In genomic region chr11:2794947-2795346, GRCh38 we compare ENCODE assay signal across 16 cellular contexts.
DNase-seq lines count a peak whose midpoint lies in the region; ATAC-seq and TF ChIP-seq lines count a peak whose summit lies in the region.
"Had no signal": no experiment of that assay in that cellular context is flagged by ENCODE, and none has a peak within 500 bp of the region (broad histone marks: within the 10 kb centered on the region; RNA-seq: fewer than 3 reads in every experiment).

No MANE protein-coding gene starts in this region.

- no peak overlapping the region for H4K8ac ChIP-seq in mesenchymal stem cell (ENCODE audit: low read length)

- TF ChIP-seq POLR2A in spleen (IDR thresholded peaks at IDR 0.05): no peak

- H3K36me3 ChIP-seq in ascending aorta: no peaks in the 10 kb centered on the region
- H3K36me3 ChIP-seq in mesenchymal stem cell (ENCODE audit: control insufficient read depth in 1 of 2, insufficient read depth in 2 of 2, low read depth in 1 of 2, low read length in 2 of 2): peaks cover 0 to 2% of the 10 kb centered on the region in 2 experiments
- peaks cover 0 to 4% (median 0%) of the 10 kb centered on the region in 6 donors for H3K36me3 ChIP-seq in spleen
- H3K36me3 ChIP-seq: esophagus squamous epithelium had no signal

- H3K4me3 ChIP-seq in ascending aorta: no peak overlapping the region
- H3K4me3 ChIP-seq in mesenchymal stem cell (ENCODE audit: insufficient read depth in 1 of 2, low read depth in 1 of 2, low read length in 2 of 2): no peak overlapping the region
- H3K4me3 ChIP-seq in spleen: no peak overlapping the region
- H3K4me3 ChIP-seq: esophagus squamous epithelium had no signal

- H3K4ac ChIP-seq in mesenchymal stem cell (ENCODE audit: low read depth in 1 of 2, low read length in 2 of 2): peak overlapping the region in 1 of 2 experiments; percentile 2

- H2BK15ac ChIP-seq in mesenchymal stem cell (ENCODE audit: low read depth, poor library complexity, severe bottlenecking): no peak overlapping the region

- intact Hi-C loops in activated CD4-positive, alpha-beta T cell treated with anti-CD3 and anti-CD28 coated beads for 36 hours (cut with DNase I, micrococcal nuclease): no loop called here
- intact Hi-C loops in activated CD4-positive, alpha-beta T cell treated with anti-CD3 and anti-CD28 coated beads, Interleukin-2, amount 10 ng/mL, durations not matched to agents 24 days and 14 days (cut with micrococcal nuclease): no loop called here
- intact Hi-C loops in ascending aorta (cut with DNase I) (loop anchor here (5.0 kb wide), 1 partner anchor 32 kb away; no protein-coding TSS in a partner anchor), spleen (cut with DNase I; ENCODE audit: low total_unique reads) (no loop called here)

- H3K27me3 Mint-ChIP-seq in activated CD4-positive, alpha-beta T cell treated with anti-CD3 and anti-CD28 coated beads for 36 hours: no peaks in the 10 kb centered on the region
- H3K27me3 Mint-ChIP-seq in activated CD4-positive, alpha-beta T cell treated with anti-CD3 and anti-CD28 coated beads, Interleukin-2, amount 10 ng/mL, durations not matched to agents 24 days and 14 days: peaks cover 3% of the 10 kb centered on the region
- H3K27me3 Mint-ChIP-seq: CD4-positive, alpha-beta T cell had no signal

- no peak overlapping the region for H3K4me2 ChIP-seq in mesenchymal stem cell (ENCODE audit: low read length, poor library complexity, severe bottlenecking)

- H2BK12ac ChIP-seq in mesenchymal stem cell (ENCODE audit: low read length in 2 of 2): no peak overlapping the region

- no peaks in the 10 kb centered on the region for H3K79me1 ChIP-seq in mesenchymal stem cell (replicated peaks; ENCODE audit: low read length, poor library complexity, severe bottlenecking)

- no peak for ATAC-seq in activated CD4-positive, alpha-beta T cell treated with anti-CD3 and anti-CD28 coated beads for 36 hours

- H3K4me1 Mint-ChIP-seq in activated CD4-positive, alpha-beta T cell treated with anti-CD3 and anti-CD28 coated beads for 36 hours: no peaks in the 10 kb centered on the region
- H3K4me1 Mint-ChIP-seq in activated CD4-positive, alpha-beta T cell treated with anti-CD3 and anti-CD28 coated beads, Interleukin-2, amount 10 ng/mL, durations not matched to agents 24 days and 14 days: no peaks in the 10 kb centered on the region

- H3K9me3 ChIP-seq in ascending aorta: no peaks in the 10 kb centered on the region
- no peaks in the 10 kb centered on the region for H3K9me3 ChIP-seq in mesenchymal stem cell (ENCODE audit: control insufficient read depth, low read length)
- no peaks in the 10 kb centered on the region for H3K9me3 ChIP-seq in spleen
- H3K9me3 ChIP-seq: esophagus squamous epithelium had no signal

- in situ Hi-C loops in GM13976 (cut with MboI; ENCODE audit: low sequenced_read_pairs, unreplicated experiment): no loop called here

- WGBS in mesenchymal stem cell: 92% methylated on average over 7 of the region's 13 CpGs
- 83 to 91% (median 86%) methylated on average over 10 to 13 of the region's 13 CpGs for WGBS in spleen, 5 donors

- no peak overlapping the region for H3K27ac Mint-ChIP-seq in activated CD4-positive, alpha-beta T cell treated with anti-CD3 and anti-CD28 coated beads for 36 hours
- no peak overlapping the region for H3K27ac Mint-ChIP-seq in activated CD4-positive, alpha-beta T cell treated with anti-CD3 and anti-CD28 coated beads, Interleukin-2, amount 10 ng/mL, durations not matched to agents 24 days and 14 days
- H3K27ac Mint-ChIP-seq: activated T-helper 1 cell treated with anti-CD3 and anti-CD28 coated beads, Interleukin-12 subunit alpha, Interleukin-12 subunit beta, Interleukin-2, Interleukin-4 antibody, amounts not matched to agents 30 ng/mL and 10 ng/mL and 1 ng/mL, durations not matched to agents 14 hours and 24 hours and 36 hours; CD4-positive, alpha-beta T cell; dendritic cell treated with granulocyte-macrophage colony-stimulating factor and Interleukin-4, amounts not matched to agents 40 ng/mL and 50 ng/mL, for 4 days had no signal

- no peaks in the 10 kb centered on the region for H3K36me3 Mint-ChIP-seq in activated CD4-positive, alpha-beta T cell treated with anti-CD3 and anti-CD28 coated beads for 36 hours (ENCODE audit: low read depth)
- H3K36me3 Mint-ChIP-seq in activated CD4-positive, alpha-beta T cell treated with anti-CD3 and anti-CD28 coated beads, Interleukin-2, amount 10 ng/mL, durations not matched to agents 24 days and 14 days (ENCODE audit: low read depth): no peaks in the 10 kb centered on the region

- CTCF ChIA-PET in activated CD4-positive, alpha-beta T cell treated with anti-CD3 and anti-CD28 coated beads for 36 hours (lab: Charles Lee): no interaction called here

- no peak overlapping the region for H3K9ac ChIP-seq in mesenchymal stem cell (ENCODE audit: low read length)

- no peak overlapping the region for H3K23ac ChIP-seq in mesenchymal stem cell (ENCODE audit: low read length in 2 of 2)

- H3K9me3 Mint-ChIP-seq in activated CD4-positive, alpha-beta T cell treated with anti-CD3 and anti-CD28 coated beads for 36 hours (ENCODE audit: low read depth): no peaks in the 10 kb centered on the region
- no peaks in the 10 kb centered on the region for H3K9me3 Mint-ChIP-seq in activated CD4-positive, alpha-beta T cell treated with anti-CD3 and anti-CD28 coated beads, Interleukin-2, amount 10 ng/mL, durations not matched to agents 24 days and 14 days
- H3K9me3 Mint-ChIP-seq: activated T-helper 1 cell treated with anti-CD3 and anti-CD28 coated beads, Interleukin-12 subunit alpha, Interleukin-12 subunit beta, Interleukin-2, Interleukin-4 antibody, amounts not matched to agents 30 ng/mL and 10 ng/mL and 1 ng/mL, durations not matched to agents 14 hours and 24 hours and 36 hours; CD4-positive, alpha-beta T cell; dendritic cell treated with granulocyte-macrophage colony-stimulating factor and Interleukin-4, amounts not matched to agents 40 ng/mL and 50 ng/mL, for 4 days had no signal

- H2AFZ ChIP-seq in mesenchymal stem cell (ENCODE audit: low read depth, low read length): no peak overlapping the region

- DNase-seq in activated CD4-positive, alpha-beta T cell treated with anti-CD3 and anti-CD28 coated beads for 36 hours: peak; percentile 3
- DNase-seq in activated CD4-positive, alpha-beta T cell treated with anti-CD3 and anti-CD28 coated beads, Interleukin-2, amount 10 ng/mL, durations not matched to agents 24 days and 14 days: no peak
- DNase-seq in ascending aorta (ENCODE audit: low spot score in 2 of 2) (peak; percentile 6 to 62), mesenchymal stem cell (no peak), spleen (peak; percentile 44), cerebellum (ENCODE audit: low spot score) (no peak), GM13976 (ENCODE audit: low spot score) (no peak)
- no peak for DNase-seq in activated effector memory CD4-positive, alpha-beta T cell treated with Interleukin-2 at 50 U/mL for 16 hours
- DNase-seq: activated CD4-positive, alpha-beta T cell treated with anti-CD3 and anti-CD28 coated beads, Interleukin-2, amount 50 U/mL, for 1 hour; DMS79 treated with DMSO at 0.1 percent for 48 hours; esophagus squamous epithelium; NCI-H446 treated with DMSO at 0.1 percent for 48 hours had no signal

- H2BK120ac ChIP-seq in mesenchymal stem cell (ENCODE audit: low read depth, low read length): no peak overlapping the region

- H3K27me3 ChIP-seq in ascending aorta (no peaks in the 10 kb centered on the region), mesenchymal stem cell (ENCODE audit: control insufficient read depth in 1 of 2, insufficient read depth in 1 of 2, low read length in 2 of 2) (peaks cover 20 to 64% of the 10 kb centered on the region in 2 experiments), spleen (replicated peaks in 1 of 7) (peaks cover 0 to 30% (median 0%) of the 10 kb centered on the region in 7 donors)

- TF ChIP-seq CTCF in ascending aorta (IDR thresholded peaks at IDR 0.05): no peak
- TF ChIP-seq CTCF in spleen (IDR thresholded peaks at IDR 0.05 in 8 of 11, conservative IDR thresholded peaks at IDR 0.05 in 3 of 11): no peak
- no peak for TF ChIP-seq CTCF in GM13976 (IDR thresholded peaks at IDR 0.05; ENCODE audit: borderline replicate concordance, control extremely low read depth, extremely low read depth, insufficient read depth, missing control alignments)

- POLR2A ChIA-PET in activated CD4-positive, alpha-beta T cell treated with anti-CD3 and anti-CD28 coated beads for 36 hours (lab: Charles Lee): no interaction called here

- H3K18ac ChIP-seq in mesenchymal stem cell (ENCODE audit: low read depth in 1 of 2, low read length in 2 of 2): no peak overlapping the region

- no peak overlapping the region for H2AK5ac ChIP-seq in mesenchymal stem cell (ENCODE audit: low read length, severe bottlenecking)

- H3K27ac ChIP-seq in ascending aorta (no peak overlapping the region), mesenchymal stem cell (ENCODE audit: low read length, poor library complexity, severe bottlenecking) (no peak overlapping the region), spleen (no peak overlapping the region)
- H3K27ac ChIP-seq: 22Rv1, esophagus squamous epithelium had no signal

- H3K4me3 Mint-ChIP-seq in activated CD4-positive, alpha-beta T cell treated with anti-CD3 and anti-CD28 coated beads for 36 hours: no peak overlapping the region
- no peak overlapping the region for H3K4me3 Mint-ChIP-seq in activated CD4-positive, alpha-beta T cell treated with anti-CD3 and anti-CD28 coated beads, Interleukin-2, amount 10 ng/mL, durations not matched to agents 24 days and 14 days
- H3K4me3 Mint-ChIP-seq: activated T-helper 1 cell treated with anti-CD3 and anti-CD28 coated beads, Interleukin-12 subunit alpha, Interleukin-12 subunit beta, Interleukin-2, Interleukin-4 antibody, amounts not matched to agents 30 ng/mL and 10 ng/mL and 1 ng/mL, durations not matched to agents 14 hours and 24 hours and 36 hours; CD4-positive, alpha-beta T cell; dendritic cell treated with granulocyte-macrophage colony-stimulating factor and Interleukin-4, amounts not matched to agents 40 ng/mL and 50 ng/mL, for 4 days had no signal

- no peak overlapping the region for H2BK5ac ChIP-seq in mesenchymal stem cell (ENCODE audit: low read depth, low read length, poor library complexity, severe bottlenecking)

- H3K14ac ChIP-seq in mesenchymal stem cell (ENCODE audit: low read length in 2 of 2): no peak overlapping the region

- H3K4me1 ChIP-seq in ascending aorta (no peaks in the 10 kb centered on the region), mesenchymal stem cell (ENCODE audit: control insufficient read depth, insufficient read depth, low read depth, low read length) (peaks cover 2% of the 10 kb centered on the region), spleen (peaks cover 0 to 18% (median 14%) of the 10 kb centered on the region in 6 donors)

- peak overlapping the region; percentile 7 for H4K91ac ChIP-seq in mesenchymal stem cell (ENCODE audit: low read length)

Comparison
In these comparisons a context has a peak if more than half of its experiments do, and no peak if none do; other contexts are left out.
1. DNase-seq: peak in activated CD4-positive, alpha-beta T cell treated with anti-CD3 and anti-CD28 coated beads for 36 hours (single experiment), ascending aorta (2 of 2) and spleen (single experiment); none in activated CD4-positive, alpha-beta T cell treated with anti-CD3 and anti-CD28 coated beads, Interleukin-2, amount 10 ng/mL, durations not matched to agents 24 days and 14 days (single experiment), mesenchymal stem cell (single experiment), activated effector memory CD4-positive, alpha-beta T cell treated with Interleukin-2 at 50 U/mL for 16 hours (single experiment), cerebellum (single experiment) and GM13976 (single experiment).